Comparison of ENCODE assay signal across 13 cellular contexts in genomic region chr3:135034291-135034768, GRCh38.
DNase-seq lines count a peak whose midpoint lies in the region; ATAC-seq and TF ChIP-seq lines count a peak whose summit lies in the region.
"Had no signal": no experiment of that assay in that cellular context is flagged by ENCODE, and none has a peak within 500 bp of the region (broad histone marks: within the 10 kb centered on the region; RNA-seq: fewer than 3 reads in every experiment).

No MANE protein-coding gene starts in this region.

- no peak for TF ChIP-seq CTCF in PC-3 (conservative IDR thresholded peaks at IDR 0.05; ENCODE audit: low read depth, low read length)

- no peaks in the 10 kb centered on the region for H3K36me3 ChIP-seq in PC-3 (ENCODE audit: low read depth, low read length)
- H3K36me3 ChIP-seq: pancreas had no signal

- H3K4me1 ChIP-seq in PC-3 (ENCODE audit: insufficient read depth, low read length), result no peaks in the 10 kb centered on the region
- H3K4me1 ChIP-seq: pancreas had no signal

- CTCF ChIA-PET in PC-3 (lab: Charles Lee), result no interaction called here

- H3K79me2 ChIP-seq in PC-3 (ENCODE audit: low read length), result no peaks in the 10 kb centered on the region

- H3K27ac ChIP-seq in PC-3 (ENCODE audit: low read length), result no peak overlapping the region
- H3K27ac ChIP-seq: pancreas had no signal

- H3K9me2 ChIP-seq in PC-3 (replicated peaks; ENCODE audit: low read length), result no peaks in the 10 kb centered on the region

- no peak overlapping the region for H3K4me3 ChIP-seq in PC-3 (ENCODE audit: low read length)
- H3K4me3 ChIP-seq: pancreas had no signal

- DNase-seq in DMS153 treated with DMSO at 0.1 percent for 48 hours (lab: John Stamatoyannopoulos, UW; ENCODE audit: unreplicated experiment) (peak; percentile 43), NCI-H1436 treated with DMSO at 0.1 percent for 48 hours (lab: John Stamatoyannopoulos, UW) (peak; percentile 48), NCI-H526 (lab: John Stamatoyannopoulos, UW) (peak; percentile 86 to 92), left kidney (ENCODE audit: low read depth, low spot score) (peak; percentile 96), PC-3 (no peak), AG08396 (ENCODE audit: low spot score) (no peak), T-helper 9 cell (no peak)
- DNase-seq: activated CD4-positive, alpha-beta T cell treated with anti-CD3 and anti-CD28 coated beads for 48 hours; activated naive CD8-positive, alpha-beta T cell treated with anti-CD3 and anti-CD28 coated beads, Interleukin-2, amount 10 ng/mL, durations not matched to agents 7 days and 5 days; Karpas-422; NCI-H82; pancreas had no signal

- POLR2A ChIA-PET in PC-3 (lab: Charles Lee; ENCODE audit: unreplicated experiment), result no interaction called here

- ATAC-seq in PC-3 (no peak), GM21515 (IDR thresholded peaks at IDR 0.05; ENCODE audit: unreplicated experiment) (no peak)
- ATAC-seq: pancreas had no signal

- H2AFZ ChIP-seq in PC-3 (ENCODE audit: low read length), result no peak overlapping the region

- H3K4me2 ChIP-seq in PC-3 (ENCODE audit: low read length), result no peak overlapping the region

- no peaks in the 10 kb centered on the region for H3F3A ChIP-seq in PC-3 (ENCODE audit: low read length, unreplicated experiment)

- no peaks in the 10 kb centered on the region for H4K20me1 ChIP-seq in PC-3 (ENCODE audit: low read length)

- H3K9ac ChIP-seq in PC-3 (ENCODE audit: low read length), result no peak overlapping the region

- no peaks in the 10 kb centered on the region for H3K9me3 ChIP-seq in PC-3 (ENCODE audit: low read length)
- H3K9me3 ChIP-seq: pancreas had no signal

- no peaks in the 10 kb centered on the region for H3K27me3 ChIP-seq in PC-3 (ENCODE audit: low read length)

- intact Hi-C loops in PC-3 (cut with micrococcal nuclease), result no loop called here

- no TSS peak for BruUV-seq in PC-3 (replicated peaks; lab: Mats Ljungman, UMichigan)

Comparison
In these comparisons a context has a peak if more than half of its experiments do, and no peak if none do; other contexts are left out.
1. DNase-seq: peak in DMS153 treated with DMSO at 0.1 percent for 48 hours (single experiment), NCI-H1436 treated with DMSO at 0.1 percent for 48 hours (single experiment), NCI-H526 (2 of 2) and left kidney (single experiment); none in PC-3 (single experiment), AG08396 (single experiment) and T-helper 9 cell (single experiment).